11 cellular contexts compared by ENCODE assay signal in the genomic region with DNA sequence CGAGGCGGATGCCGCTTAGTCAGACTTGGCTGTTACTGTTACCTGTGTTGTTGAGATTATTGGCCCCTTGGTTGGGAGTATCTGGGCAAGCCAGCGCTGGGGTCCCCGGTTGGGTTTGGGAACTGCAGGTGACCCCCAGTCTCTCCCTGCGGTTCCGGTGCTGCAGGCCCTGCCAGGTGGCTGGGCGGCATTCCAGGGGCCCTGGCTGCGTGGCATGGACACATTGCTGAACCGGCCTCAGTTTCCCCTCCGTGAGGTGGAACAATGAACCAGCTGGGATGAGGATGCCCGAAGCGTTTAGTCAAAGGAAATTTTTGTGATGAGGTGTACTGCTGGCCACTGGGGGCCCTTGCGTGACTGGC. TPM values are rescaled to one million over a fixed set of nuclear protein-coding genes. Genes with fewer than 3 reads are reported as not detected.
DNase-seq lines count a peak whose midpoint lies in the region; TF ChIP-seq lines count a peak whose summit lies in the region.
"Had no signal": no experiment of that assay in that cellular context is flagged by ENCODE, and none has a peak within 500 bp of the region (broad histone marks: within the 10 kb centered on the region; RNA-seq: fewer than 3 reads in every experiment).

No MANE protein-coding gene starts in this region.

- peaks cover 49% of the 10 kb centered on the region for H3K36me3 Mint-ChIP-seq in Calu3 (ENCODE audit: insufficient read depth, unreplicated experiment)

- peak overlapping the region; percentile 88 for H3K4me3 Mint-ChIP-seq in Calu3 (ENCODE audit: low read depth, unreplicated experiment)

- H3K4me2 ChIP-seq in OCI-LY7 (ENCODE audit: low read length), result no peak overlapping the region

- TF ChIP-seq POLR2A in ovary (IDR thresholded peaks at IDR 0.05), result no peak

- 25 to 32% methylated on average over 14 of the region's 14 CpGs for WGBS in esophagus, 2 donors
- WGBS in ovary, 3 donors, result 24 to 32% (median 26%) methylated on average over 10 to 14 of the region's 14 CpGs

- POLR2A ChIA-PET in RWPE1 (lab: Yijun Ruan, JAX; ENCODE audit: low non-redundant PET) (interaction anchor here (0.5 kb wide), 1 partner anchor 392 kb away, joined by 4 read pairs; no protein-coding TSS in a partner anchor), OCI-LY7 (lab: Charles Lee) (no interaction called here)

- peaks cover 0 to 3% of the 10 kb centered on the region in 2 donors for H3K9me3 ChIP-seq in esophagus (ENCODE audit: control insufficient read depth in 2 of 2, insufficient read depth in 1 of 2, low read depth in 1 of 2, low read length in 1 of 2)
- H3K9me3 ChIP-seq in ovary, result no peaks in the 10 kb centered on the region
- H3K9me3 ChIP-seq in OCI-LY7 (ENCODE audit: low read length), result no peaks in the 10 kb centered on the region
- H3K9me3 ChIP-seq: neutrophil, SJSA1 had no signal

- DNase-seq in Calu3 (no peak), RWPE1 (ENCODE audit: low spot score) (no peak), ovary (no peak), activated gamma-delta T cell (lab: John Stamatoyannopoulos, UW) (no peak), OCI-LY7 (ENCODE audit: low spot score) (no peak), NCI-H2081 treated with DMSO at 0.1 percent for 48 hours (lab: John Stamatoyannopoulos, UW) (no peak), MV-4-11 (lab: John Stamatoyannopoulos, UW) (no peak)

- H4K20me1 ChIP-seq in OCI-LY7 (ENCODE audit: insufficient read depth, low read length), result no peaks in the 10 kb centered on the region

- peak overlapping the region; percentile 73 for H3K27ac ChIP-seq in RWPE1
- H3K27ac ChIP-seq in esophagus (ENCODE audit: low read depth in 2 of 2, low read length in 1 of 2), result peak overlapping the region; percentile 51 to 54
- H3K27ac ChIP-seq in ovary, result no peak overlapping the region
- H3K27ac ChIP-seq in OCI-LY7 (ENCODE audit: low read depth, low read length, poor library complexity, severe bottlenecking), result no peak overlapping the region
- H3K27ac ChIP-seq: neutrophil, SJSA1 had no signal

- CTCF ChIA-PET in Calu3 (lab: Charles Lee) (interaction anchor here (0.5 to 1.0 kb wide), 2 partner anchors 20 to 35 kb away, joined by 3 to 4 read pairs; no protein-coding TSS in a partner anchor), RWPE1 (lab: Yijun Ruan, JAX) (interaction anchor here (0.6 to 1.8 kb wide), 4 partner anchors 10 to 64 kb away, joined by 3 to 8 read pairs (median 4); a partner anchor contains a TSS), OCI-LY7 (lab: Charles Lee; ENCODE audit: unreplicated experiment) (no interaction called here)

- no peaks in the 10 kb centered on the region for H3K79me2 ChIP-seq in OCI-LY7 (ENCODE audit: insufficient read depth, low read depth, low read length)

- no peak for TF ChIP-seq CTCF in Calu3 (IDR thresholded peaks at IDR 0.05; ENCODE audit: unreplicated experiment)
- TF ChIP-seq CTCF in RWPE1 (conservative IDR thresholded peaks at IDR 0.05; ENCODE audit: low read depth), result no peak
- no peak for TF ChIP-seq CTCF in ovary (IDR thresholded peaks at IDR 0.05)
- no peak for TF ChIP-seq CTCF in OCI-LY7 (conservative IDR thresholded peaks at IDR 0.05; ENCODE audit: low read length)

- H3K27me3 ChIP-seq in esophagus (ENCODE audit: control insufficient read depth in 1 of 2, insufficient read depth in 2 of 2, low read length in 2 of 2) (peaks cover 0 to 4% of the 10 kb centered on the region in 2 donors), ovary (no peaks in the 10 kb centered on the region)

- no peaks in the 10 kb centered on the region for H3K9me2 ChIP-seq in OCI-LY7 (ENCODE audit: insufficient read depth, low read length)

- BruUV-seq in Calu3 (replicated peaks; lab: Mats Ljungman, UMichigan) (no TSS peak), OCI-LY7 (replicated peaks; lab: Mats Ljungman, UMichigan) (no TSS peak)

- H3K36me3 ChIP-seq in esophagus (ENCODE audit: control insufficient read depth in 2 of 2, insufficient read depth in 2 of 2, low read length in 1 of 2), result no peaks in the 10 kb centered on the region
- H3K36me3 ChIP-seq in ovary, result no peaks in the 10 kb centered on the region
- H3K36me3 ChIP-seq in OCI-LY7 (ENCODE audit: insufficient read depth, low read length), result no peaks in the 10 kb centered on the region
- H3K36me3 ChIP-seq: neutrophil, SJSA1 had no signal

- no peaks in the 10 kb centered on the region for H3K27me3 Mint-ChIP-seq in Calu3 (ENCODE audit: unreplicated experiment)

- H3K9me3 Mint-ChIP-seq in Calu3 (ENCODE audit: low read depth, unreplicated experiment), result no peaks in the 10 kb centered on the region
- H3K9me3 Mint-ChIP-seq: activated T-helper 2 cell treated with anti-CD3 and anti-CD28 coated beads, Interferon-gamma antibody, Interleukin-2, Interleukin-4, amounts not matched to agents 10 μg/mL and 5 μg/mL and 100 μg/mL, durations not matched to agents 14 hours and 24 hours and 36 hours had no signal

- intact Hi-C loops in Calu3 (cut with micrococcal nuclease; ENCODE audit: unreplicated experiment) (no loop called here), ovary (cut with DNase I) (loop anchor here in 1 of 4 donors (10.0 kb wide), 1 partner anchor 59 kb away; a partner anchor contains a TSS), OCI-LY7 (cut with micrococcal nuclease; ENCODE audit: unreplicated experiment) (no loop called here)

- TF ChIP-seq EP300 in ovary (IDR thresholded peaks at IDR 0.05), result no peak

- no peak overlapping the region for H2AFZ ChIP-seq in OCI-LY7 (ENCODE audit: low read length)

- peaks cover 9% of the 10 kb centered on the region for H3K4me1 Mint-ChIP-seq in Calu3 (ENCODE audit: low read depth, unreplicated experiment)

- peaks cover 7 to 20% of the 10 kb centered on the region in 2 donors for H3K4me1 ChIP-seq in esophagus (ENCODE audit: control insufficient read depth in 2 of 2, insufficient read depth in 2 of 2, low read length in 1 of 2)
- H3K4me1 ChIP-seq in ovary (ENCODE audit: insufficient read depth), result no peaks in the 10 kb centered on the region
- peaks cover 4% of the 10 kb centered on the region for H3K4me1 ChIP-seq in OCI-LY7 (ENCODE audit: insufficient read depth, low read length, poor library complexity, severe bottlenecking)
- H3K4me1 ChIP-seq: SJSA1 had no signal

- H3K4me3 ChIP-seq in esophagus (ENCODE audit: low read depth in 1 of 2, low read length in 2 of 2) (peak overlapping the region; percentile 53 to 56), ovary (peak overlapping the region; percentile 28), OCI-LY7 (ENCODE audit: low read depth, low read length, poor library complexity, severe bottlenecking) (no peak overlapping the region)
- H3K4me3 ChIP-seq: SJSA1 had no signal

- peak overlapping the region; percentile 91 for H3K27ac Mint-ChIP-seq in Calu3 (ENCODE audit: unreplicated experiment)
- H3K27ac Mint-ChIP-seq: activated T-helper 2 cell treated with anti-CD3 and anti-CD28 coated beads, Interferon-gamma antibody, Interleukin-2, Interleukin-4, amounts not matched to agents 10 μg/mL and 5 μg/mL and 100 μg/mL, durations not matched to agents 14 hours and 24 hours and 36 hours had no signal

RNA-seq across cellular contexts. Expression of a gene that starts 0.5 kb away (rescaled TPM):
- total RNA-seq in Calu3 (2022), result 75.1 and 121 TPM in 2 replicates
- polyA plus RNA-seq in esophagus, result 10 to 100 TPM; 12.2 to 45.1 TPM
- total RNA-seq in ovary, result under 1 TPM in 5 of 7 donors, not detected in 2; 0.34 to 0.79 (median 0.51) TPM
- polyA plus RNA-seq in ovary, result under 1 TPM; 0.25 to 0.28 TPM
- total RNA-seq in OCI-LY7 (2014; rRNA removed; shearing (Covaris generic)), result not detected in 2 replicates
- total RNA-seq in OCI-LY7 (2022), result not detected in 2 replicates
- total RNA-seq: activated T-helper 2 cell treated with anti-CD3 and anti-CD28 coated beads, Interferon-gamma antibody, Interleukin-2, Interleukin-4, amounts not matched to agents 10 μg/mL and 5 μg/mL and 100 μg/mL, durations not matched to agents 14 hours and 24 hours and 36 hours; SJSA1 had no signal

RNA-seq across cellular contexts. Expression of a gene that starts 25.8 kb away (rescaled TPM):
- not detected in 2 replicates for total RNA-seq in Calu3 (2022)
- under 1 TPM; 0.06 to 0.12 TPM for polyA plus RNA-seq in esophagus
- 1 to 10 TPM in 4 of 7 donors, under 1 TPM in 2, not detected in 1; 0.38 to 4.9 (median 1.4) TPM for total RNA-seq in ovary
- polyA plus RNA-seq in ovary, result 100 to 1,000 TPM; 103 to 121 TPM
- total RNA-seq in OCI-LY7 (2014; rRNA removed; shearing (Covaris generic)), result 0.25 TPM in 1 of 2 replicates, not detected in the other
- total RNA-seq in OCI-LY7 (2022), result 0.38 TPM in 1 of 2 replicates, not detected in the other
- total RNA-seq: SJSA1 had no signal

RNA-seq across cellular contexts. Expression of a gene that starts 44.2 kb away (rescaled TPM):
- total RNA-seq in Calu3 (2022) (0.61 and 1.3 TPM in 2 replicates), ovary (1 to 10 TPM; 1.7 to 4.3 (median 3.0) TPM), OCI-LY7 (2022) (107 and 115 TPM in 2 replicates)
- polyA plus RNA-seq in esophagus (under 1 TPM; 0.51 to 0.75 TPM), ovary (1 to 10 TPM in 1 of 2 donors, under 1 TPM in 1; 0.95 to 2.0 TPM)
- total RNA-seq in OCI-LY7 (2014; rRNA removed; shearing (Covaris generic)), result 80.6 and 85.6 TPM in 2 replicates

RNA-seq across cellular contexts. Expression of a gene that starts 52.3 kb away (rescaled TPM):
- total RNA-seq in Calu3 (2022) (not detected in 2 replicates), ovary (10 to 100 TPM in 6 of 7 donors, 1 to 10 TPM in 1; 7.5 to 35.5 (median 25.7) TPM), OCI-LY7 (2022) (24.4 and 25.3 TPM in 2 replicates)
- polyA plus RNA-seq in esophagus (1 to 10 TPM; 1.5 to 2.5 TPM), ovary (10 to 100 TPM in 1 of 2 donors, 1 to 10 TPM in 1; 6.6 to 12.7 TPM)
- 9.4 and 14.0 TPM in 2 replicates for total RNA-seq in OCI-LY7 (2014; rRNA removed; shearing (Covaris generic))

Comparison
In these comparisons a context has a peak if more than half of its experiments do, and no peak if none do; other contexts are left out.
1. H3K27ac ChIP-seq: peak in RWPE1 (single experiment) and esophagus (2 of 2); none in ovary (0 of 2) and OCI-LY7 (single experiment).
2. RNA of a gene that starts 0.5 kb away (total RNA-seq): 75.1 to 121 TPM in Calu3; 0.34 to 0.79 TPM in ovary and not detected in OCI-LY7; every median in the first group is over 10 times any median in the second.
3. RNA of a gene that starts 44.2 kb away (total RNA-seq): 80.6 to 115 TPM in OCI-LY7; 1.7 to 4.3 TPM in ovary and 0.61 to 1.3 TPM in Calu3; every median in the first group is over 10 times any median in the second.